ENCODE assay signal across 20 cellular contexts in genomic region chr6:36373368-36374009, GRCh38. TPM values are rescaled to one million over a fixed set of nuclear protein-coding genes. Genes with fewer than 3 reads are reported as not detected.
A peak's percentile ranks its signal among the peaks of the same experiment; 100 is the strongest.
DNase-seq lines count a peak whose midpoint lies in the region; ATAC-seq and TF ChIP-seq lines count a peak whose summit lies in the region.
"Had no signal": no experiment of that assay in that cellular context is flagged by ENCODE, and none has a peak within 500 bp of the region (broad histone marks: within the 10 kb centered on the region; RNA-seq: fewer than 3 reads in every experiment).

No MANE protein-coding gene starts in this region.

- peak; percentile 76 for ATAC-seq in sciatic nerve
- no peak for ATAC-seq in stimulated activated memory B cell treated with anti-CD40 and anti-IgM and Interleukin-4, amounts not matched to agents 10 μg/mL and 1 μg/mL and 100 μg/mL, for 72 hours

- no peak overlapping the region for H3K27ac Mint-ChIP-seq in stimulated activated memory B cell treated with anti-CD40 and anti-IgM and Interleukin-4, amounts not matched to agents 10 μg/mL and 1 μg/mL and 100 μg/mL, for 72 hours
- no peak overlapping the region for H3K27ac Mint-ChIP-seq in osteocyte (ENCODE audit: unreplicated experiment)
- H3K27ac Mint-ChIP-seq: mesothelial cell of epicardium; nephron; stimulated activated naive CD8-positive, alpha-beta T cell treated with anti-CD3 and anti-CD28 coated beads, Interleukin-15, Interleukin-2, amounts not matched to agents 100 ng/mL and 50 ng/mL, for 24 hours; T-helper 1 cell treated with Interleukin-12 subunit alpha and Interleukin-12 subunit beta and Interleukin-4 antibody, amounts not matched to agents 30 μg/mL and 1 μg/mL, for 36 hours had no signal

- no peaks in the 10 kb centered on the region for H3K9me3 Mint-ChIP-seq in stimulated activated memory B cell treated with anti-CD40 and anti-IgM and Interleukin-4, amounts not matched to agents 10 μg/mL and 1 μg/mL and 100 μg/mL, for 72 hours
- no peaks in the 10 kb centered on the region for H3K9me3 Mint-ChIP-seq in osteocyte (ENCODE audit: unreplicated experiment)
- H3K9me3 Mint-ChIP-seq: mesothelial cell of epicardium; nephron; stimulated activated naive CD8-positive, alpha-beta T cell treated with anti-CD3 and anti-CD28 coated beads, Interleukin-15, Interleukin-2, amounts not matched to agents 100 ng/mL and 50 ng/mL, for 24 hours; T-helper 1 cell treated with Interleukin-12 subunit alpha and Interleukin-12 subunit beta and Interleukin-4 antibody, amounts not matched to agents 30 μg/mL and 1 μg/mL, for 36 hours had no signal

- DNase-seq in activated effector memory CD4-positive, alpha-beta T cell treated with anti-CD3 and anti-CD28 coated beads, Interleukin-2, amount 50 U/mL, for 16 hours = peak; percentile 41
- no peak for DNase-seq in activated effector memory CD4-positive, alpha-beta T cell treated with Interleukin-2 at 50 U/mL for 16 hours
- DNase-seq in NB4 (ENCODE audit: low read depth) (peak; percentile 66), cardiac fibroblast (ENCODE audit: low read depth in 2 of 2) (no peak), sciatic nerve (ENCODE audit: low spot score) (no peak), osteocyte (ENCODE audit: extremely low spot score, unreplicated experiment) (no peak), midbrain (lab: John Stamatoyannopoulos, UW) (no peak)
- DNase-seq: brain microvascular endothelial cell; COR-L47; cortex of kidney; NCI-H187; NCI-H524; SHP77; stimulated activated CD4-positive, alpha-beta T cell treated with anti-CD3 and anti-CD28 coated beads, Interleukin-1b, Interleukin-23, amount 100 ng/mL, for 48 hours had no signal

- no peak overlapping the region for H3K4me3 Mint-ChIP-seq in stimulated activated memory B cell treated with anti-CD40 and anti-IgM and Interleukin-4, amounts not matched to agents 10 μg/mL and 1 μg/mL and 100 μg/mL, for 72 hours
- no peak overlapping the region for H3K4me3 Mint-ChIP-seq in osteocyte (ENCODE audit: unreplicated experiment)
- H3K4me3 Mint-ChIP-seq: mesothelial cell of epicardium; nephron; stimulated activated naive CD8-positive, alpha-beta T cell treated with anti-CD3 and anti-CD28 coated beads, Interleukin-15, Interleukin-2, amounts not matched to agents 100 ng/mL and 50 ng/mL, for 24 hours; T-helper 1 cell treated with Interleukin-12 subunit alpha and Interleukin-12 subunit beta and Interleukin-4 antibody, amounts not matched to agents 30 μg/mL and 1 μg/mL, for 36 hours had no signal

- H3K36me3 Mint-ChIP-seq in stimulated activated memory B cell treated with anti-CD40 and anti-IgM and Interleukin-4, amounts not matched to agents 10 μg/mL and 1 μg/mL and 100 μg/mL, for 72 hours = no peaks in the 10 kb centered on the region
- no peaks in the 10 kb centered on the region for H3K36me3 Mint-ChIP-seq in osteocyte (ENCODE audit: unreplicated experiment)
- H3K36me3 Mint-ChIP-seq: mesothelial cell of epicardium had no signal

- no peak overlapping the region for H3K4me3 ChIP-seq in NB4 (ENCODE audit: low read depth, low read length)
- no peak overlapping the region for H3K4me3 ChIP-seq in cardiac fibroblast (replicated peaks in 1 of 2; ENCODE audit: low read depth in 2 of 2, low read length in 2 of 2)

- H3K27me3 Mint-ChIP-seq in stimulated activated memory B cell treated with anti-CD40 and anti-IgM and Interleukin-4, amounts not matched to agents 10 μg/mL and 1 μg/mL and 100 μg/mL, for 72 hours = peaks cover 17% of the 10 kb centered on the region
- peaks cover 36% of the 10 kb centered on the region for H3K27me3 Mint-ChIP-seq in osteocyte (ENCODE audit: unreplicated experiment)
- H3K27me3 Mint-ChIP-seq: stimulated activated naive CD8-positive, alpha-beta T cell treated with anti-CD3 and anti-CD28 coated beads, Interleukin-15, Interleukin-2, amounts not matched to agents 100 ng/mL and 50 ng/mL, for 24 hours had no signal

- TF ChIP-seq CTCF in NB4 (IDR thresholded peaks at IDR 0.05; ENCODE audit: low read depth, low read length) (no peak), cardiac fibroblast (IDR thresholded peaks at IDR 0.05; ENCODE audit: low read depth, low read length) (peak; percentile 1), osteocyte (IDR thresholded peaks at IDR 0.05) (no peak)

- intact Hi-C loops in sciatic nerve (cut with DNase I) = no loop called here

- H3K4me1 Mint-ChIP-seq in stimulated activated memory B cell treated with anti-CD40 and anti-IgM and Interleukin-4, amounts not matched to agents 10 μg/mL and 1 μg/mL and 100 μg/mL, for 72 hours = peaks cover 11% of the 10 kb centered on the region
- H3K4me1 Mint-ChIP-seq in osteocyte (ENCODE audit: unreplicated experiment) = peaks cover 2% of the 10 kb centered on the region

- TF ChIP-seq POLR2A in NB4 (IDR thresholded peaks at IDR 0.05; ENCODE audit: extremely low read depth, insufficient read length) = no peak

RNA-seq across cellular contexts. Expression of gene ETV7, which starts 14.0 kb away (rescaled TPM):
- total RNA-seq in sciatic nerve (6.7 TPM), osteocyte (0.24 and 0.59 TPM in 2 replicates)

RNA-seq across cellular contexts. Expression of gene BNIP5, which starts 36.8 kb away (rescaled TPM):
- total RNA-seq in sciatic nerve (not detected), osteocyte (not detected in 2 replicates)
- total RNA-seq: endothelial cell of umbilical vein, mesothelial cell of epicardium had no signal

Comparison
In these comparisons a context has a peak if more than half of its experiments do, and no peak if none do; other contexts are left out.
1. DNase-seq: peak in activated effector memory CD4-positive, alpha-beta T cell treated with anti-CD3 and anti-CD28 coated beads, Interleukin-2, amount 50 U/mL, for 16 hours (single experiment) and NB4 (single experiment); none in activated effector memory CD4-positive, alpha-beta T cell treated with Interleukin-2 at 50 U/mL for 16 hours (single experiment), cardiac fibroblast (0 of 2), sciatic nerve (single experiment), osteocyte (single experiment) and midbrain (single experiment).